In genomic region chr17:2400877-2401425, GRCh38 we compare ENCODE assay signal across 8 cellular contexts. TPM values are rescaled to one million over a fixed set of nuclear protein-coding genes. Genes with fewer than 3 reads are reported as not detected.
A peak's percentile ranks its signal among the peaks of the same experiment; 100 is the strongest.
DNase-seq lines count a peak whose midpoint lies in the region; ATAC-seq, FAIRE-seq and TF ChIP-seq lines count a peak whose summit lies in the region.

TSS of gene MNT (minus strand) at chr17:2401060. CDS start at chr17:2400712, 348 bp downstream.

- peak within 1 kb of the TSS; percentile 77 to 96 (median 87) for H3K4me3 ChIP-seq in HepG2 (replicated peaks in 1 of 3; ENCODE audit: insufficient read depth in 1 of 3, low read depth in 2 of 3, low read length in 3 of 3)

- H3K9me3 ChIP-seq in HepG2 (ENCODE audit: low read length), result no peaks in the 10 kb centered on the region

- no peaks in the 10 kb centered on the region for H3K27me3 Mint-ChIP-seq in activated CD4-positive, alpha-beta T cell treated with anti-CD3 and anti-CD28 coated beads, Interleukin-2, amount 10 ng/mL, durations not matched to agents 24 days and 14 days

- peak; percentile 34 for ATAC-seq in HG03439 (IDR thresholded peaks at IDR 0.05; ENCODE audit: unreplicated experiment)
- peak; percentile 10 for ATAC-seq in HepG2

- no peak for FAIRE-seq in GM19239 (lab: Jason Lieb, UNC)
- FAIRE-seq in HepG2 (lab: Jason Lieb, UNC), result no peak

- peaks cover 24% of the 10 kb centered on the region for H3K79me2 ChIP-seq in HepG2 (ENCODE audit: insufficient read depth, low read length)

- no peak for TF ChIP-seq RAD21 in HepG2 (CRISPR knock-in tag; IDR thresholded peaks at IDR 0.05)

- no peaks in the 10 kb centered on the region; a peak in 2 of 5 replicates for H3K27me3 ChIP-seq in HepG2 (ENCODE audit: control insufficient read depth in 1 of 2, insufficient read depth in 2 of 2, low read length in 2 of 2)

- H3K9ac ChIP-seq in HepG2 (ENCODE audit: insufficient read depth, low read depth, low read length), result peak within 1 kb of the TSS; percentile 98

- H3K36me3 ChIP-seq in HepG2 (replicated peaks in 1 of 2; ENCODE audit: control insufficient read depth in 1 of 2, insufficient read depth in 2 of 2, low read length in 2 of 2), result no peaks in the 10 kb centered on the region

- H3K4me1 ChIP-seq in HepG2 (ENCODE audit: insufficient read depth, low read length), result peaks cover 50% of the 10 kb centered on the region

- TF ChIP-seq EP300 in HepG2 (IDR thresholded peaks at IDR 0.05; ENCODE audit: low read depth in 2 of 2, low read length in 2 of 2) (0 out of 4 replicates have a peak, but pooled peaks have one; percentile 0 to 14), HepG2 (CRISPR knock-in tag; IDR thresholded peaks at IDR 0.05; ENCODE audit: borderline replicate concordance) (no peak)

- CTCF ChIA-PET in HepG2 (lab: Yijun Ruan, JAX; ENCODE audit: low intra/inter-chr PET ratio, low total read pairs), result no interaction called here

- peak within 1 kb of the TSS; percentile 99 for H3K4me3 Mint-ChIP-seq in activated CD4-positive, alpha-beta T cell treated with anti-CD3 and anti-CD28 coated beads, Interleukin-2, amount 10 ng/mL, durations not matched to agents 24 days and 14 days

- 0% methylated on average over 27 of the region's 51 CpGs for WGBS in HepG2 (ENCODE audit: low lambda C conversion rate)

- POLR2A ChIA-PET in HepG2 (lab: Yijun Ruan, JAX), result interaction anchor here (0.8 to 1.7 kb wide), 8 partner anchors 8 to 684 kb away, joined by 3 to 13 read pairs (median 3); partner anchors contain the start of gene TSR1

- DNase-seq in Ammon's horn (ENCODE audit: low spot score), result peak; percentile 95
- DNase-seq in GM19239 (ENCODE audit: insufficient read length, low spot score), result peak; percentile 81
- peak; percentile 74 to 91 for DNase-seq in NCI-H526 (lab: John Stamatoyannopoulos, UW)
- peak; percentile 98 for DNase-seq in activated CD4-positive, alpha-beta T cell treated with anti-CD3 and anti-CD28 coated beads, Interleukin-2, amount 10 ng/mL, durations not matched to agents 24 days and 14 days
- DNase-seq in cortex of kidney (lab: John Stamatoyannopoulos, UW), result peak; percentile 58
- peak; percentile 86 for DNase-seq in HepG2 (ENCODE audit: low spot score)
- DNase-seq in stimulated activated CD4-positive, alpha-beta T cell treated with anti-CD3 and anti-CD28 coated beads, Interleukin-2, amount 100 ng/mL, for 4 hours (ENCODE audit: low read depth), result peak; percentile 93

- H4K20me1 ChIP-seq in HepG2 (ENCODE audit: insufficient read depth, low read length), result peaks cover 17% of the 10 kb centered on the region

- peaks cover 9% of the 10 kb centered on the region for H3K36me3 Mint-ChIP-seq in activated CD4-positive, alpha-beta T cell treated with anti-CD3 and anti-CD28 coated beads, Interleukin-2, amount 10 ng/mL, durations not matched to agents 24 days and 14 days (ENCODE audit: low read depth)

- H3K4me1 Mint-ChIP-seq in activated CD4-positive, alpha-beta T cell treated with anti-CD3 and anti-CD28 coated beads, Interleukin-2, amount 10 ng/mL, durations not matched to agents 24 days and 14 days, result peaks cover 52% of the 10 kb centered on the region

- H3K9me3 Mint-ChIP-seq in activated CD4-positive, alpha-beta T cell treated with anti-CD3 and anti-CD28 coated beads, Interleukin-2, amount 10 ng/mL, durations not matched to agents 24 days and 14 days, result no peaks in the 10 kb centered on the region

- H3K4me2 ChIP-seq in HepG2 (ENCODE audit: low read depth, low read length), result peak within 1 kb of the TSS; percentile 97

- intact Hi-C loops in activated CD4-positive, alpha-beta T cell treated with anti-CD3 and anti-CD28 coated beads, Interleukin-2, amount 10 ng/mL, durations not matched to agents 24 days and 14 days (cut with micrococcal nuclease), result loop anchor here (1.0 to 5.0 kb wide), 9 partner anchors 15 to 1966 kb away; partner anchors contain the start of genes CLUH, HIC1, METTL16 and OVCA2
- intact Hi-C loops in HepG2 (cut with micrococcal nuclease; ENCODE audit: unreplicated experiment), result loop anchor here (1.0 to 5.0 kb wide), 3 partner anchors 9 to 64 kb away; partner anchors contain the start of genes SGSM2 and TSR1

- BruUV-seq in HepG2 (replicated peaks; lab: Mats Ljungman, UMichigan), result no TSS peak

- peak within 1 kb of the TSS; percentile 100 for H3K27ac ChIP-seq in HepG2 (ENCODE audit: extremely low read length, insufficient read depth, low read length)

- in situ Hi-C loops in HepG2 (cut with HindIII; ENCODE audit: extremely low pct_ligation_motif_present, low pct_unique_long_range_greater_than_20kb), result no loop called here

- TF ChIP-seq POLR2A in HepG2 (IDR thresholded peaks at IDR 0.05; ENCODE audit: insufficient read depth in 1 of 2, low read depth in 2 of 2, low read length in 2 of 2), result peak; percentile 49 to 54; a peak in 3 of 4 replicates

- no peak within 1 kb of the TSS for H2AFZ ChIP-seq in HepG2 (ENCODE audit: low read length)

- TF ChIP-seq CTCF in HepG2 (CRISPR knock-in tag; IDR thresholded peaks at IDR 0.05), result no peak

- peak within 1 kb of the TSS; percentile 98 for H3K27ac Mint-ChIP-seq in activated CD4-positive, alpha-beta T cell treated with anti-CD3 and anti-CD28 coated beads, Interleukin-2, amount 10 ng/mL, durations not matched to agents 24 days and 14 days

TF ChIP-seq in HepG2, 621 proteins besides CTCF, POLR2A, EP300 and RAD21 (continues in another document):
- TF ChIP-seq, protein P1, sequence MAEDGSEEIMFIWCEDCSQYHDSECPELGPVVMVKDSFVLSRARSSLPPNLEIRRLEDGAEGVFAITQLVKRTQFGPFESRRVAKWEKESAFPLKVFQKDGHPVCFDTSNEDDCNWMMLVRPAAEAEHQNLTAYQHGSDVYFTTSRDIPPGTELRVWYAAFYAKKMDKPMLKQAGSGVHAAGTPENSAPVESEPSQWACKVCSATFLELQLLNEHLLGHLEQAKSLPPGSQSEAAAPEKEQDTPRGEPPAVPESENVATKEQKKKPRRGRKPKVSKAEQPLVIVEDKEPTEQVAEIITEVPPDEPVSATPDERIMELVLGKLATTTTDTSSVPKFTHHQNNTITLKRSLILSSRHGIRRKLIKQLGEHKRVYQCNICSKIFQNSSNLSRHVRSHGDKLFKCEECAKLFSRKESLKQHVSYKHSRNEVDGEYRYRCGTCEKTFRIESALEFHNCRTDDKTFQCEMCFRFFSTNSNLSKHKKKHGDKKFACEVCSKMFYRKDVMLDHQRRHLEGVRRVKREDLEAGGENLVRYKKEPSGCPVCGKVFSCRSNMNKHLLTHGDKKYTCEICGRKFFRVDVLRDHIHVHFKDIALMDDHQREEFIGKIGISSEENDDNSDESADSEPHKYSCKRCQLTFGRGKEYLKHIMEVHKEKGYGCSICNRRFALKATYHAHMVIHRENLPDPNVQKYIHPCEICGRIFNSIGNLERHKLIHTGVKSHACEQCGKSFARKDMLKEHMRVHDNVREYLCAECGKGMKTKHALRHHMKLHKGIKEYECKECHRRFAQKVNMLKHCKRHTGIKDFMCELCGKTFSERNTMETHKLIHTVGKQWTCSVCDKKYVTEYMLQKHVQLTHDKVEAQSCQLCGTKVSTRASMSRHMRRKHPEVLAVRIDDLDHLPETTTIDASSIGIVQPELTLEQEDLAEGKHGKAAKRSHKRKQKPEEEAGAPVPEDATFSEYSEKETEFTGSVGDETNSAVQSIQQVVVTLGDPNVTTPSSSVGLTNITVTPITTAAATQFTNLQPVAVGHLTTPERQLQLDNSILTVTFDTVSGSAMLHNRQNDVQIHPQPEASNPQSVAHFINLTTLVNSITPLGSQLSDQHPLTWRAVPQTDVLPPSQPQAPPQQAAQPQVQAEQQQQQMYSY (CRISPR knock-in tag; IDR thresholded peaks at IDR 0.05), result peak; percentile 95
- TF ChIP-seq CBX2 (IDR thresholded peaks at IDR 0.05; ENCODE audit: low read depth, low read length) (no peak), CBX2 (CRISPR knock-in tag; IDR thresholded peaks at IDR 0.05; ENCODE audit: low read depth) (no peak), ZNF850 (CRISPR knock-in tag; conservative IDR thresholded peaks at IDR 0.05) (0 out of 2 replicates have a peak, but pooled peaks have one; percentile 24), PHF21A (CRISPR knock-in tag; IDR thresholded peaks at IDR 0.05) (no peak), NCOA1 (CRISPR knock-in tag; IDR thresholded peaks at IDR 0.05) (no peak), NFYC (CRISPR knock-in tag; IDR thresholded peaks at IDR 0.05) (no peak), ZNF724P (CRISPR knock-in tag; IDR thresholded peaks at IDR 0.05; ENCODE audit: borderline replicate concordance) (no peak), ZNF446 (CRISPR knock-in tag; IDR thresholded peaks at IDR 0.05) (peak; percentile 20; the same call in 1 of the 2 replicates), ZNF17 (CRISPR knock-in tag; IDR thresholded peaks at IDR 0.05) (no peak), SMARCE1 (IDR thresholded peaks at IDR 0.05; ENCODE audit: borderline replicate concordance) (no peak), BCL6 (CRISPR knock-in tag; IDR thresholded peaks at IDR 0.05) (0 out of 2 replicates have a peak, but pooled peaks have one; percentile 19)

RNA-seq across cellular contexts. Expression of gene MNT, which starts in this region (rescaled TPM):
- 29.1 and 32.8 TPM in 2 replicates for total RNA-seq in activated CD4-positive, alpha-beta T cell treated with anti-CD3 and anti-CD28 coated beads, Interleukin-2, amount 10 ng/mL, durations not matched to agents 24 days and 14 days
- total RNA-seq in HepG2 (2016; rRNA removed; fragmentation: Illumina TruSeq; extraction: Trizol), result 2.3 and 3.5 TPM in 2 replicates
- 0.79 and 1.5 TPM in 2 replicates for total RNA-seq in HepG2 (2016; cell fraction: cytosol; rRNA removed; fragmentation: Illumina TruSeq; extraction: Trizol; ENCODE audit: low read depth)
- total RNA-seq in HepG2 (2016; cell fraction: insoluble cytoplasmic fraction; rRNA removed; fragmentation: Illumina TruSeq; extraction: Trizol), result 2.0 and 2.9 TPM in 2 replicates
- 2.3 and 2.4 TPM in 2 replicates for total RNA-seq in HepG2 (2016; cell fraction: membrane; rRNA removed; fragmentation: Illumina TruSeq; extraction: Trizol)
- 3.0 and 3.9 TPM in 2 replicates for total RNA-seq in HepG2 (2016; cell fraction: nucleus; rRNA removed; fragmentation: Illumina TruSeq; extraction: Trizol)
- polyA plus RNA-seq in HepG2 (2011; rRNA removed), result 1.8 and 2.1 TPM in 2 replicates
- 0.86 and 0.92 TPM in 2 replicates for polyA plus RNA-seq in HepG2 (2011; cell fraction: cytosol; rRNA removed)
- polyA plus RNA-seq in HepG2 (2011; cell fraction: nucleus; rRNA removed), result 13.6 and 19.3 TPM in 2 replicates
- polyA plus RNA-seq in HepG2 (2012), result 6.6 and 7.5 TPM in 2 replicates
- 0.35 and 0.63 TPM in 2 replicates for polyA plus RNA-seq in HepG2 (2016; cell fraction: cytosol; fragmentation: Illumina TruSeq; extraction: Trizol; ENCODE audit: low read depth)
- polyA plus RNA-seq in HepG2 (2016; cell fraction: insoluble cytoplasmic fraction; fragmentation: Illumina TruSeq; extraction: Trizol; ENCODE audit: low read depth), result 3.1 and 5.6 TPM in 2 replicates
- polyA plus RNA-seq in HepG2 (2016; cell fraction: membrane; fragmentation: Illumina TruSeq; extraction: Trizol; ENCODE audit: low read depth), result 1.4 and 1.6 TPM in 2 replicates
- 14.3 and 17.8 TPM in 2 replicates for polyA plus RNA-seq in HepG2 (2016; cell fraction: nucleus; fragmentation: Illumina TruSeq; extraction: Trizol; ENCODE audit: insufficient read depth, low read depth)
- polyA minus RNA-seq in HepG2 (2011; rRNA and poly(A)+ RNA removed; ENCODE audit: low replicate concordance), result 4.3 and 8.2 TPM in 2 replicates
- 3.1 and 3.8 TPM in 2 replicates for polyA minus RNA-seq in HepG2 (2011; cell fraction: cytosol; rRNA and poly(A)+ RNA removed)
- polyA minus RNA-seq in HepG2 (2011; cell fraction: nucleus; rRNA and poly(A)+ RNA removed), result 8.1 and 8.8 TPM in 2 replicates

Comparison
In these comparisons a context has a peak if more than half of its experiments do, and no peak if none do; other contexts are left out.
1. Peak in every context shown above with its lines: DNase-seq, ATAC-seq, H3K4me3 ChIP-seq and H3K27ac ChIP-seq.